Comparison of ENCODE assay signal across 8 cellular contexts in genomic region chr17:17835415-17836249, GRCh38. TPM values are rescaled to one million over a fixed set of nuclear protein-coding genes. Genes with fewer than 3 reads are reported as not detected.
DNase-seq lines count a peak whose midpoint lies in the region; ATAC-seq, FAIRE-seq and TF ChIP-seq lines count a peak whose summit lies in the region.

No MANE protein-coding gene starts in this region.

- no peaks in the 10 kb centered on the region for H3K27me3 ChIP-seq in GM23338 (ENCODE audit: insufficient read depth)
- H3K27me3 ChIP-seq in WERI-Rb-1 (ENCODE audit: insufficient read depth, low read depth, severe bottlenecking) = no peaks in the 10 kb centered on the region
- H3K27me3 ChIP-seq in foreskin keratinocyte = no peaks in the 10 kb centered on the region
- no peaks in the 10 kb centered on the region for H3K27me3 ChIP-seq in gastrocnemius medialis

- 0 out of 2 replicates have a peak overlapping the region, but pooled peaks have one; percentile 8 for H3K27ac ChIP-seq in GM23338 (ENCODE audit: low read depth)
- H3K27ac ChIP-seq in WERI-Rb-1 = peak overlapping the region; percentile 94
- peak overlapping the region; percentile 96 for H3K27ac ChIP-seq in foreskin keratinocyte
- peak overlapping the region; percentile 97 to 100 (median 99) for H3K27ac ChIP-seq in gastrocnemius medialis

- H3K9me2 ChIP-seq in GM23338 (ENCODE audit: insufficient read depth) = no peaks in the 10 kb centered on the region

- intact Hi-C loops in gastrocnemius medialis (cut with DNase I; ENCODE audit: low total_unique reads) = loop anchor here (1.0 kb wide), 1 partner anchor 12 kb away; no protein-coding TSS in a partner anchor

- H3K9me3 Mint-ChIP-seq in GM23338 = no peaks in the 10 kb centered on the region

- H3K27me3 Mint-ChIP-seq in GM23338 (ENCODE audit: insufficient read depth, low read depth, poor library complexity) = peaks cover 32% of the 10 kb centered on the region

- peaks cover 53% of the 10 kb centered on the region for H3K79me2 ChIP-seq in GM23338 (replicated peaks; ENCODE audit: insufficient read depth)

- peak overlapping the region; percentile 80 for H3K4me3 Mint-ChIP-seq in GM23338

- no peak for TF ChIP-seq POLR2A in gastrocnemius medialis (IDR thresholded peaks at IDR 0.05)

- no peak for DNase-seq in GM23338 (ENCODE audit: low spot score)
- no peak for DNase-seq in WERI-Rb-1
- DNase-seq in foreskin keratinocyte = no peak
- no peak for DNase-seq in gastrocnemius medialis
- no peak for DNase-seq in midbrain (lab: John Stamatoyannopoulos, UW)
- DNase-seq in urothelium cell line (ENCODE audit: low spot score) = no peak
- no peak for DNase-seq in NCI-H146 (lab: John Stamatoyannopoulos, UW)
- no peak for DNase-seq in T-helper 9 cell

- TF ChIP-seq CTCF in GM23338 (conservative IDR thresholded peaks at IDR 0.05; ENCODE audit: low read depth in 2 of 2) (no peak), WERI-Rb-1 (IDR thresholded peaks at IDR 0.05; ENCODE audit: low read depth, low read length) (no peak), foreskin keratinocyte (conservative IDR thresholded peaks at IDR 0.05) (no peak), gastrocnemius medialis (IDR thresholded peaks at IDR 0.05 in 4 of 5, conservative IDR thresholded peaks at IDR 0.05 in 1 of 5) (no peak)

- H3F3A ChIP-seq in GM23338 (replicated peaks; ENCODE audit: low read depth) = peaks cover 20% of the 10 kb centered on the region

- no peak overlapping the region for H2AFZ ChIP-seq in GM23338

- in situ Hi-C loops in gastrocnemius medialis (cut with MboI; ENCODE audit: low sequenced_read_pairs in 4 of 4) = no loop called here

- peaks cover 62% of the 10 kb centered on the region for H3K4me1 Mint-ChIP-seq in GM23338

- H3K9me3 ChIP-seq in WERI-Rb-1 (ENCODE audit: severe bottlenecking) (no peaks in the 10 kb centered on the region), gastrocnemius medialis (no peaks in the 10 kb centered on the region)

- ATAC-seq in GM23338 = no peak
- ATAC-seq in foreskin keratinocyte = no peak
- ATAC-seq in gastrocnemius medialis = peak; percentile 4 to 7

- H4K20me1 ChIP-seq in GM23338 (replicated peaks; ENCODE audit: insufficient read depth) = peaks cover 42% of the 10 kb centered on the region

- H3K4me2 ChIP-seq in GM23338 = peak overlapping the region; percentile 93

- H3K36me3 ChIP-seq in GM23338 (ENCODE audit: insufficient read depth) (no peaks in the 10 kb centered on the region), WERI-Rb-1 (peaks cover 31% of the 10 kb centered on the region), gastrocnemius medialis (no peaks in the 10 kb centered on the region)

- peaks cover 39% of the 10 kb centered on the region for H3K36me3 Mint-ChIP-seq in GM23338 (ENCODE audit: low read depth)

- H3K4me3 ChIP-seq in GM23338 = peak overlapping the region; percentile 97
- peak overlapping the region; percentile 58 for H3K4me3 ChIP-seq in WERI-Rb-1 (ENCODE audit: low read depth, low read length)
- peak overlapping the region; percentile 44 to 89 (median 80) for H3K4me3 ChIP-seq in gastrocnemius medialis

- no peak for FAIRE-seq in urothelium cell line (lab: Jason Lieb, UNC)

- H3K27ac Mint-ChIP-seq in GM23338 = peak overlapping the region; percentile 51; the same call in 1 of the 2 replicates

- H3K4me1 ChIP-seq in GM23338 (ENCODE audit: insufficient read depth) = peaks cover 45% of the 10 kb centered on the region
- peaks cover 32% of the 10 kb centered on the region for H3K4me1 ChIP-seq in foreskin keratinocyte
- peaks cover 67% of the 10 kb centered on the region in 2 donors for H3K4me1 ChIP-seq in gastrocnemius medialis

TF ChIP-seq in GM23338, 12 proteins besides CTCF, POLR2A, EP300 and RAD21 (continues in another document):
- TF ChIP-seq ZNF462 (CRISPR knock-in tag; IDR thresholded peaks at IDR 0.05) = no peak
- TF ChIP-seq ETS1 (IDR thresholded peaks at IDR 0.05) = no peak
- TF ChIP-seq EZH2 (IDR thresholded peaks at IDR 0.05; ENCODE audit: low read depth, unreplicated experiment) = no peak
- TF ChIP-seq NANOG (IDR thresholded peaks at IDR 0.05; ENCODE audit: borderline replicate concordance) = no peak
- TF ChIP-seq EZH2phosphoT487 (IDR thresholded peaks at IDR 0.05; ENCODE audit: unreplicated experiment) = no peak
- no peak for TF ChIP-seq STAT1 (IDR thresholded peaks at IDR 0.05; ENCODE audit: unreplicated experiment)
- no peak for TF ChIP-seq CREB1 (CRISPR knock-in tag; IDR thresholded peaks at IDR 0.05; ENCODE audit: low read depth)

RNA-seq across cellular contexts. Expression of gene SREBF1, which starts 1.2 kb away (rescaled TPM):
- 77.7 and 85.3 TPM in 2 replicates for total RNA-seq in GM23338 (2014; rRNA removed; shearing (Covaris generic))
- polyA plus RNA-seq in GM23338 (2016; fragmentation: Nextera tagmentation; extraction: Ambion mirVana) = 39.6 and 43.7 TPM in 2 replicates
- 113 and 118 TPM in 2 replicates for total RNA-seq in foreskin keratinocyte
- 67.3 and 72.1 TPM in 2 replicates for polyA plus RNA-seq in foreskin keratinocyte
- total RNA-seq in gastrocnemius medialis = 10 to 100 TPM; 11.1 to 64.5 (median 32.3) TPM

Comparison
In these comparisons a context has a peak if more than half of its experiments do, and no peak if none do; other contexts are left out.
1. ATAC-seq: peak in gastrocnemius medialis (2 of 2); none in GM23338 (single experiment) and foreskin keratinocyte (single experiment).
2. H3K27ac ChIP-seq: peak in every context shown above with its lines; median percentile 99 in gastrocnemius medialis; 96 in foreskin keratinocyte; 94 in WERI-Rb-1; 8 in GM23338.
3. Peak in every context shown above with its lines, with median percentiles within 50 percentile points of each other: H3K4me3 ChIP-seq.